ENCODE assay signal across 8 cellular contexts in genomic region chr15:59371458-59372351, GRCh38.
DNase-seq lines count a peak whose midpoint lies in the region; ATAC-seq and TF ChIP-seq lines count a peak whose summit lies in the region.

No MANE protein-coding gene starts in this region.

- no peak for TF ChIP-seq CTCF in astrocyte of the cerebellum (IDR thresholded peaks at IDR 0.05; ENCODE audit: low read depth, low read length, missing control alignments)

- in situ Hi-C loops in astrocyte of the cerebellum (cut with HindIII; ENCODE audit: low sequenced_read_pairs): no loop called here

- DNase-seq in DMS53 (lab: John Stamatoyannopoulos, UW): peak; percentile 80
- DNase-seq in NCI-H146 (lab: John Stamatoyannopoulos, UW): peak; percentile 58
- DNase-seq in astrocyte of the cerebellum (ENCODE audit: low read depth): no peak
- DNase-seq in skeletal muscle cell (ENCODE audit: low read depth): no peak
- DNase-seq in foreskin melanocyte: no peak
- no peak for DNase-seq in cortex of kidney (lab: John Stamatoyannopoulos, UW)

- ATAC-seq in GM21515 (IDR thresholded peaks at IDR 0.05; ENCODE audit: unreplicated experiment): peak; percentile 34

- H3K4me3 ChIP-seq in astrocyte of the cerebellum (ENCODE audit: low read depth, low read length) (peak overlapping the region; percentile 98), iPS-18c (ENCODE audit: insufficient read depth, low read depth, low read length) (peak overlapping the region; percentile 97), skeletal muscle cell (ENCODE audit: low read depth, low read length) (peak overlapping the region; percentile 96)

- H3K9me3 ChIP-seq in iPS-18c (ENCODE audit: control insufficient read depth, insufficient read depth, low read length): peaks cover 2% of the 10 kb centered on the region

Comparison
In these comparisons a context has a peak if more than half of its experiments do, and no peak if none do; other contexts are left out.
1. DNase-seq: peak in DMS53 (single experiment) and NCI-H146 (single experiment); none in astrocyte of the cerebellum (single experiment), skeletal muscle cell (single experiment), foreskin melanocyte (single experiment) and cortex of kidney (single experiment).
2. Peak in every context shown above with its lines, with median percentiles within 50 percentile points of each other: H3K4me3 ChIP-seq.